Comparison of ENCODE assay signal across 14 cellular contexts in genomic region chr14:31962920-31963319, GRCh38.
A peak's percentile ranks its signal among the peaks of the same experiment; 100 is the strongest.
DNase-seq lines count a peak whose midpoint lies in the region; ATAC-seq and TF ChIP-seq lines count a peak whose summit lies in the region.
"Had no signal": no experiment of that assay in that cellular context is flagged by ENCODE, and none has a peak within 500 bp of the region (broad histone marks: within the 10 kb centered on the region; RNA-seq: fewer than 3 reads in every experiment).

No MANE protein-coding gene starts in this region.

- H2BK15ac ChIP-seq in H9 (ENCODE audit: low read depth, low read length): no peak overlapping the region

- no peaks in the 10 kb centered on the region for H3K9me3 ChIP-seq in H9 (ENCODE audit: control insufficient read depth, low read depth, low read length)

- TF ChIP-seq CTCF in H9 (conservative IDR thresholded peaks at IDR 0.05): no peak
- TF ChIP-seq CTCF in brain (conservative IDR thresholded peaks at IDR 0.05): no peak

- H2BK12ac ChIP-seq in H9 (ENCODE audit: insufficient read length, low read depth, low read length): no peak overlapping the region

- H4K5ac ChIP-seq in H9 (ENCODE audit: insufficient read length, low read depth, low read length): no peak overlapping the region

- H3T11ph ChIP-seq in H9 (ENCODE audit: low read length): no peak overlapping the region

- H2AFZ ChIP-seq in H9 (ENCODE audit: low read length): no peak overlapping the region
- H2AFZ ChIP-seq: PC-9 had no signal

- H3K9me3 Mint-ChIP-seq in H9 (peaks cover 3 to 4% of the 10 kb centered on the region in 2 experiments; a peak in 3 of 5 replicates), brain (no peaks in the 10 kb centered on the region)
- H3K9me3 Mint-ChIP-seq in stimulated activated memory B cell treated with anti-CD40 and anti-IgM and Interleukin-4, amounts not matched to agents 10 μg/mL and 1 μg/mL and 100 μg/mL, for 72 hours: peaks cover 3% of the 10 kb centered on the region

- no peak overlapping the region for H3K9ac ChIP-seq in H9 (ENCODE audit: extremely low read depth, insufficient read length, low read length)

- no peak overlapping the region for H3K4me2 ChIP-seq in H9 (ENCODE audit: insufficient read depth, insufficient read length, low read length)
- H3K4me2 ChIP-seq: PC-9 had no signal

- H3K23ac ChIP-seq in H9 (ENCODE audit: insufficient read length, low read depth, low read length): no peak overlapping the region

- H3K79me1 ChIP-seq in H9 (ENCODE audit: insufficient read depth, low read depth, low read length, poor library complexity, severe bottlenecking): no peaks in the 10 kb centered on the region

- H3K14ac ChIP-seq in H9 (ENCODE audit: insufficient read depth, low read length): no peak overlapping the region

- no peaks in the 10 kb centered on the region for H3K4me1 ChIP-seq in H9 (ENCODE audit: insufficient read depth, low read length)

- H3K4me1 Mint-ChIP-seq in H9: no peaks in the 10 kb centered on the region
- peaks cover 54% of the 10 kb centered on the region for H3K4me1 Mint-ChIP-seq in brain
- H3K4me1 Mint-ChIP-seq in stimulated activated memory B cell treated with anti-CD40 and anti-IgM and Interleukin-4, amounts not matched to agents 10 μg/mL and 1 μg/mL and 100 μg/mL, for 72 hours: no peaks in the 10 kb centered on the region

- H2BK5ac ChIP-seq in H9 (ENCODE audit: insufficient read length, low read length): no peak overlapping the region

- ATAC-seq in GM19328 (IDR thresholded peaks at IDR 0.05; ENCODE audit: unreplicated experiment): no peak
- no peak for ATAC-seq in stimulated activated memory B cell treated with anti-CD40 and anti-IgM and Interleukin-4, amounts not matched to agents 10 μg/mL and 1 μg/mL and 100 μg/mL, for 72 hours
- no peak for ATAC-seq in HG02798 (IDR thresholded peaks at IDR 0.05; ENCODE audit: poor library complexity, unreplicated experiment)
- ATAC-seq: K562 had no signal

- H2BK20ac ChIP-seq in H9 (ENCODE audit: low read depth, low read length, poor library complexity, severe bottlenecking): peak overlapping the region; percentile 7

- no peak overlapping the region for H3K18ac ChIP-seq in H9 (ENCODE audit: insufficient read length, low read depth, low read length)

- no CpG with 5 or more reads among the region's 4 CpGs for WGBS in H9 (ENCODE audit: extremely low coverage, insufficient read length, low lambda C conversion rate)

- no peaks in the 10 kb centered on the region for H3K23me2 ChIP-seq in H9 (ENCODE audit: insufficient read length, low read depth, low read length, poor library complexity, severe bottlenecking)

- H3K4ac ChIP-seq in H9 (ENCODE audit: low read depth, low read length): no peak overlapping the region

- no peak overlapping the region for H3K27ac ChIP-seq in H9 (ENCODE audit: insufficient read length, low read depth, low read length)
- H3K27ac ChIP-seq: C4-2B, PC-9 had no signal

- no peak overlapping the region for H3K27ac Mint-ChIP-seq in H9
- peak overlapping the region; percentile 55 to 90 (median 75) for H3K27ac Mint-ChIP-seq in brain
- H3K27ac Mint-ChIP-seq in stimulated activated memory B cell treated with anti-CD40 and anti-IgM and Interleukin-4, amounts not matched to agents 10 μg/mL and 1 μg/mL and 100 μg/mL, for 72 hours: no peak overlapping the region

- H3K56ac ChIP-seq in H9 (ENCODE audit: insufficient read length, low read depth, low read length): no peak overlapping the region

- DNase-seq in H9 (no peak), hippocampal formation (lab: John Stamatoyannopoulos, UW) (peak; percentile 23 to 77), nucleus accumbens (lab: John Stamatoyannopoulos, UW) (peak in 32 of 56 donors; percentile 12 to 87 (median 48))
- DNase-seq: GF-D8, NCI-H1092 treated with DMSO at 0.1 percent for 48 hours, NCI-H2081 treated with DMSO at 0.1 percent for 48 hours, NCI-H510A treated with DMSO at 0.1 percent for 48 hours, PC-9 had no signal

- H4K20me1 ChIP-seq in H9 (ENCODE audit: control insufficient read depth, insufficient read depth, insufficient read length): no peaks in the 10 kb centered on the region

- no peaks in the 10 kb centered on the region for H3K79me2 ChIP-seq in H9 (ENCODE audit: insufficient read depth, low read length)

- H3K27me3 Mint-ChIP-seq in H9 (ENCODE audit: low read depth): no peaks in the 10 kb centered on the region
- no peaks in the 10 kb centered on the region for H3K27me3 Mint-ChIP-seq in brain
- H3K27me3 Mint-ChIP-seq in stimulated activated memory B cell treated with anti-CD40 and anti-IgM and Interleukin-4, amounts not matched to agents 10 μg/mL and 1 μg/mL and 100 μg/mL, for 72 hours: no peaks in the 10 kb centered on the region

- peaks cover 0 to 7% (median 1%) of the 10 kb centered on the region in 3 experiments; a peak in 4 of 7 replicates for H3K36me3 Mint-ChIP-seq in H9 (ENCODE audit: insufficient read depth in 1 of 3, low read depth in 3 of 3)
- no peaks in the 10 kb centered on the region for H3K36me3 Mint-ChIP-seq in brain
- H3K36me3 Mint-ChIP-seq in stimulated activated memory B cell treated with anti-CD40 and anti-IgM and Interleukin-4, amounts not matched to agents 10 μg/mL and 1 μg/mL and 100 μg/mL, for 72 hours: no peaks in the 10 kb centered on the region

- H4K8ac ChIP-seq in H9 (replicated peaks; ENCODE audit: insufficient read length, low read depth, low read length): no peak overlapping the region

- H2AK5ac ChIP-seq in H9 (ENCODE audit: insufficient read length, low read length): no peak overlapping the region

- H3K27me3 ChIP-seq in H9 (ENCODE audit: insufficient read depth, low read length): no peaks in the 10 kb centered on the region

- H4K91ac ChIP-seq in H9 (ENCODE audit: insufficient read length, low read depth, low read length): no peak overlapping the region

- H2BK120ac ChIP-seq in H9 (ENCODE audit: low read depth, low read length, poor library complexity, severe bottlenecking): no peak overlapping the region

- H3K4me3 Mint-ChIP-seq in H9: no peak overlapping the region
- H3K4me3 Mint-ChIP-seq in brain: peak overlapping the region in 2 of 5 experiments; percentile 10 to 26
- H3K4me3 Mint-ChIP-seq in stimulated activated memory B cell treated with anti-CD40 and anti-IgM and Interleukin-4, amounts not matched to agents 10 μg/mL and 1 μg/mL and 100 μg/mL, for 72 hours: no peak overlapping the region

Comparison
In these comparisons a context has a peak if more than half of its experiments do, and no peak if none do; other contexts are left out.
1. H3K27ac Mint-ChIP-seq: peak in brain (5 of 5); none in H9 (0 of 3) and stimulated activated memory B cell treated with anti-CD40 and anti-IgM and Interleukin-4, amounts not matched to agents 10 μg/mL and 1 μg/mL and 100 μg/mL, for 72 hours (single experiment).